9 cellular contexts compared by ENCODE assay signal in genomic region chr9:6024035-6024554, GRCh38. TPM values are rescaled to one million over a fixed set of nuclear protein-coding genes. Genes with fewer than 3 reads are reported as not detected.
A peak's percentile ranks its signal among the peaks of the same experiment; 100 is the strongest.
DNase-seq lines count a peak whose midpoint lies in the region; ATAC-seq and TF ChIP-seq lines count a peak whose summit lies in the region.
"Had no signal": no experiment of that assay in that cellular context is flagged by ENCODE, and none has a peak within 500 bp of the region (broad histone marks: within the 10 kb centered on the region; RNA-seq: fewer than 3 reads in every experiment).

No MANE protein-coding gene starts in this region.

- H3K27me3 ChIP-seq in Loucy (ENCODE audit: insufficient read depth, low read length, poor library complexity, severe bottlenecking) (no peaks in the 10 kb centered on the region), liver (ENCODE audit: control insufficient read depth in 4 of 4, insufficient read depth in 4 of 4, low read length in 3 of 4) (no peaks in the 10 kb centered on the region)
- H3K27me3 ChIP-seq: BLaER1 had no signal

- H3K4me1 Mint-ChIP-seq in activated naive CD8-positive, alpha-beta T cell treated with anti-CD3 and anti-CD28 coated beads, Interleukin-2, amount 50 U/mL, for 24 hours: peaks cover 3% of the 10 kb centered on the region

- ATAC-seq in GM19351 (IDR thresholded peaks at IDR 0.05; ENCODE audit: unreplicated experiment): peak; percentile 85
- peak; percentile 76 for ATAC-seq in activated naive CD8-positive, alpha-beta T cell treated with anti-CD3 and anti-CD28 coated beads, Interleukin-2, amount 50 U/mL, for 24 hours
- no peak for ATAC-seq in GM18873 (IDR thresholded peaks at IDR 0.05; ENCODE audit: low FRiP score, unreplicated experiment)

- H3K36me3 ChIP-seq in Loucy (ENCODE audit: insufficient read depth, low read length) (no peaks in the 10 kb centered on the region), liver (ENCODE audit: control insufficient read depth in 4 of 4, insufficient read depth in 3 of 4, low read depth in 1 of 4, low read length in 3 of 4) (no peaks in the 10 kb centered on the region)
- H3K36me3 ChIP-seq: BLaER1 had no signal

- no peaks in the 10 kb centered on the region for H3K36me3 Mint-ChIP-seq in activated naive CD8-positive, alpha-beta T cell treated with anti-CD3 and anti-CD28 coated beads, Interleukin-2, amount 50 U/mL, for 24 hours (ENCODE audit: low read depth)

- peak overlapping the region; percentile 66 for H3K4me2 ChIP-seq in Loucy (ENCODE audit: low read depth, low read length, poor library complexity, severe bottlenecking)
- H3K4me2 ChIP-seq: BLaER1 had no signal

- H3K4me1 ChIP-seq in Loucy (ENCODE audit: insufficient read depth, low read length, poor library complexity, severe bottlenecking): no peaks in the 10 kb centered on the region
- H3K4me1 ChIP-seq in liver (ENCODE audit: control insufficient read depth in 4 of 4, insufficient read depth in 4 of 4, low read length in 3 of 4): peaks cover 0 to 3% (median 0%) of the 10 kb centered on the region in 4 donors
- H3K4me1 ChIP-seq: BLaER1 had no signal

- H3K9ac ChIP-seq in Loucy (ENCODE audit: low read depth, low read length, poor library complexity, severe bottlenecking): peak overlapping the region; percentile 14
- no peak overlapping the region for H3K9ac ChIP-seq in liver (ENCODE audit: low read depth in 1 of 2, low read length in 2 of 2)
- H3K9ac ChIP-seq: BLaER1 had no signal

- peaks cover 4% of the 10 kb centered on the region for H3K9me3 Mint-ChIP-seq in activated naive CD8-positive, alpha-beta T cell treated with anti-CD3 and anti-CD28 coated beads, Interleukin-2, amount 50 U/mL, for 24 hours

- TF ChIP-seq RAD21 in liver (IDR thresholded peaks at IDR 0.05): peak in 1 of 2 donors; percentile 41

- peaks cover 2% of the 10 kb centered on the region for H3K27me3 Mint-ChIP-seq in activated naive CD8-positive, alpha-beta T cell treated with anti-CD3 and anti-CD28 coated beads, Interleukin-2, amount 50 U/mL, for 24 hours

- H3K27ac ChIP-seq in liver (ENCODE audit: low read depth in 1 of 2, low read length in 2 of 2): no peak overlapping the region
- H3K27ac ChIP-seq: BLaER1 had no signal

- H3K4me3 Mint-ChIP-seq in activated naive CD8-positive, alpha-beta T cell treated with anti-CD3 and anti-CD28 coated beads, Interleukin-2, amount 50 U/mL, for 24 hours: no peak overlapping the region

- no peaks in the 10 kb centered on the region for H4K20me1 ChIP-seq in Loucy (ENCODE audit: insufficient read depth, low read length, poor library complexity, severe bottlenecking)
- H4K20me1 ChIP-seq: BLaER1 had no signal

- no peaks in the 10 kb centered on the region for H3F3A ChIP-seq in Loucy (ENCODE audit: low read depth)

- H3K9me3 ChIP-seq in Loucy (ENCODE audit: insufficient read depth, low read depth, low read length): no peaks in the 10 kb centered on the region
- H3K9me3 ChIP-seq in liver (ENCODE audit: control insufficient read depth in 4 of 4, low read length in 3 of 4): no peaks in the 10 kb centered on the region
- H3K9me3 ChIP-seq: BLaER1 had no signal

- H3K27ac Mint-ChIP-seq in activated naive CD8-positive, alpha-beta T cell treated with anti-CD3 and anti-CD28 coated beads, Interleukin-2, amount 50 U/mL, for 24 hours: no peak overlapping the region

- TF ChIP-seq CTCF in Loucy (conservative IDR thresholded peaks at IDR 0.05; ENCODE audit: low read length) (peak; percentile 67), liver (IDR thresholded peaks at IDR 0.05; ENCODE audit: low read depth, low read length, missing input control) (peak; percentile 48)

- no peaks in the 10 kb centered on the region for H3K9me2 ChIP-seq in Loucy (replicated peaks; ENCODE audit: low read depth, low read length)

- 21% methylated on average over 4 of the region's 4 CpGs for WGBS in liver

- H3K4me3 ChIP-seq in Loucy (ENCODE audit: low read length, poor library complexity, severe bottlenecking): peak overlapping the region; percentile 50
- H3K4me3 ChIP-seq in liver (ENCODE audit: low read depth in 1 of 3, low read length in 3 of 3): no peak overlapping the region
- H3K4me3 ChIP-seq: BLaER1 had no signal

- H3K79me2 ChIP-seq in Loucy (ENCODE audit: insufficient read depth, low read length): no peaks in the 10 kb centered on the region

- peak overlapping the region; percentile 93 for H2AFZ ChIP-seq in Loucy (ENCODE audit: low read length)

- DNase-seq in NCI-H1092 treated with DMSO at 0.1 percent for 48 hours (lab: John Stamatoyannopoulos, UW) (peak; percentile 14), NCI-H1092 (lab: John Stamatoyannopoulos, UW) (no peak), cortex of kidney (lab: John Stamatoyannopoulos, UW) (no peak)
- peak; percentile 21 for DNase-seq in activated naive CD8-positive, alpha-beta T cell treated with anti-CD3 and anti-CD28 coated beads, Interleukin-2, amount 50 U/mL, for 24 hours

TF ChIP-seq in liver, 16 proteins besides CTCF, POLR2A, EP300 and RAD21:
- TF ChIP-seq EGR1 (IDR thresholded peaks at IDR 0.05; ENCODE audit: low read depth in 2 of 2) (no peak), HNF4A (conservative IDR thresholded peaks at IDR 0.05) (peak in 1 of 2 donors; percentile 5)

RNA-seq across cellular contexts. Expression of gene RANBP6, which starts 8.7 kb away (rescaled TPM):
- total RNA-seq in liver: 10 to 100 TPM; 15.2 to 15.9 TPM
- 1 to 10 TPM; 6.2 to 7.0 TPM for polyA plus RNA-seq in liver

Comparison
In these comparisons a context has a peak if more than half of its experiments do, and no peak if none do; other contexts are left out.
1. DNase-seq: peak in NCI-H1092 treated with DMSO at 0.1 percent for 48 hours (single experiment) and activated naive CD8-positive, alpha-beta T cell treated with anti-CD3 and anti-CD28 coated beads, Interleukin-2, amount 50 U/mL, for 24 hours (single experiment); none in NCI-H1092 (single experiment) and cortex of kidney (single experiment).